Comparison of ENCODE assay signal across 20 cellular contexts in genomic region chr5:30324083-30324482, GRCh38.
"Had no signal": no experiment of that assay in that cellular context is flagged by ENCODE, and none has a peak within 500 bp of the region (broad histone marks: within the 10 kb centered on the region; RNA-seq: fewer than 3 reads in every experiment).

No MANE protein-coding gene starts in this region.

- H3K27ac Mint-ChIP-seq: activated naive CD4-positive, alpha-beta T cell treated with anti-CD3 and anti-CD28 coated beads for 36 hours; activated T-helper 17 cell treated with anti-CD3 and anti-CD28 coated beads, Interleukin-2, amount 50 U/mL, for 72 hours; memory B cell; natural killer cell; progenitor cell of endocrine pancreas had no signal

- H3K27ac ChIP-seq: ascending aorta, transverse colon, vagina had no signal

- H3K4me3 Mint-ChIP-seq: activated naive CD4-positive, alpha-beta T cell treated with anti-CD3 and anti-CD28 coated beads for 36 hours; activated T-helper 17 cell treated with anti-CD3 and anti-CD28 coated beads, Interleukin-2, amount 50 U/mL, for 72 hours; memory B cell; natural killer cell had no signal

- DNase-seq: activated CD4-positive, alpha-beta T cell treated with anti-CD3 and anti-CD28 coated beads for 1 hour; activated CD4-positive, alpha-beta T cell treated with anti-CD3 and anti-CD28 coated beads, Interleukin-2, amount 50 U/mL, for 48 hours; activated naive CD4-positive, alpha-beta T cell treated with anti-CD3 and anti-CD28 coated beads for 36 hours; kidney; left ventricle myocardium superior; natural killer cell; occipital lobe; right cardiac atrium; small intestine; stimulated activated CD4-positive, alpha-beta T cell treated with anti-CD3 and anti-CD28 coated beads, Interleukin-4, amount 100 ng/mL, for 24 hours; stimulated activated naive CD4-positive, alpha-beta T cell; T-helper 9 cell; transverse colon had no signal

- H3K4me3 ChIP-seq: ascending aorta, transverse colon, vagina had no signal

- H3K27me3 Mint-ChIP-seq: activated T-helper 17 cell treated with anti-CD3 and anti-CD28 coated beads, Interleukin-2, amount 50 U/mL, for 72 hours; memory B cell; progenitor cell of endocrine pancreas had no signal

- H3K9me3 ChIP-seq: ascending aorta, transverse colon, vagina had no signal

- H3K4me1 Mint-ChIP-seq: activated T-helper 17 cell treated with anti-CD3 and anti-CD28 coated beads, Interleukin-2, amount 50 U/mL, for 72 hours; memory B cell; natural killer cell had no signal

- ATAC-seq: activated T-helper 17 cell treated with anti-CD3 and anti-CD28 coated beads, Interleukin-2, amount 50 U/mL, for 72 hours; esophagus mucosa; left ventricle myocardium superior; natural killer cell; right cardiac atrium had no signal

- H3K27me3 ChIP-seq: ascending aorta, transverse colon, vagina had no signal

- H3K4me1 ChIP-seq: ascending aorta, transverse colon, vagina had no signal

- H3K36me3 ChIP-seq: ascending aorta, transverse colon, vagina had no signal

- FAIRE-seq: bronchial epithelial cell, kidney, small intestine had no signal

- H3K36me3 Mint-ChIP-seq: memory B cell had no signal
